In the genomic region with DNA sequence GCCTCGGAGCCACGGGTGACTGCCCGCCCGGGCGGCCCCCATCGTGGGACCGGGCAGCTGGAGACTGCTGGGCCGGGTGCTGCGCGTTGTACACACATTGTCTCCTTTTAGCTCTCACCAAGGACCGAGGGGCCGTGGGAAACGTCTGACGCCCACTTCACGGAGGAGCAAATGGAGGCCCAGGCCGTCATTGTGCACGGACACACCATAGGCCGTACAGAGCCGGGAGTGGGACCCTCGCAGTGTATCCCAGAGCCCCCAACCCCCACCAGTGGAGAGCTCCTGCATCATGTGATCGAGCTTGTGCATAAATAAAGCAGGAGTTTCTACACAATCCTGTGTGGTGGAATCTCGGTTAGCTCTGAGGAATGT, we compare ENCODE assay signal across 8 cellular contexts. TPM values are rescaled to one million over a fixed set of nuclear protein-coding genes. Genes with fewer than 3 reads are reported as not detected.
DNase-seq lines count a peak whose midpoint lies in the region; ATAC-seq and TF ChIP-seq lines count a peak whose summit lies in the region.

No MANE protein-coding gene starts in this region.

- H3K4me3 ChIP-seq in OCI-LY1 (ENCODE audit: low read depth, low read length, poor library complexity, severe bottlenecking) (peak overlapping the region; percentile 64), colonic mucosa (peak overlapping the region; percentile 82), upper lobe of left lung (peak overlapping the region; percentile 55 to 100 (median 98))

- TF ChIP-seq CTCF in OCI-LY1 (IDR thresholded peaks at IDR 0.05; ENCODE audit: low read length) (no peak), colonic mucosa (IDR thresholded peaks at IDR 0.05) (no peak), mesothelial cell of epicardium (IDR thresholded peaks at IDR 0.05; ENCODE audit: unreplicated experiment) (no peak), upper lobe of left lung (IDR thresholded peaks at IDR 0.05) (no peak)

- no peaks in the 10 kb centered on the region for H3K9me3 Mint-ChIP-seq in activated T-cell treated with anti-CD3 and anti-CD28 coated beads, Interleukin-2, amount 50 U/mL, for 24 hours
- H3K9me3 Mint-ChIP-seq in mesothelial cell of epicardium, result no peaks in the 10 kb centered on the region

- H4K20me1 ChIP-seq in OCI-LY1 (ENCODE audit: insufficient read depth, low read length), result no peaks in the 10 kb centered on the region

- H3K9ac ChIP-seq in OCI-LY1 (ENCODE audit: low read length) (peak overlapping the region; percentile 63), colonic mucosa (ENCODE audit: low read depth in 2 of 2, low read length in 2 of 2) (peak overlapping the region; percentile 67 to 87)

- peak overlapping the region; percentile 74 for H3K4me2 ChIP-seq in OCI-LY1 (ENCODE audit: low read length)

- no peaks in the 10 kb centered on the region for H3K9me3 ChIP-seq in OCI-LY1 (ENCODE audit: low read length)
- H3K9me3 ChIP-seq in colonic mucosa, result no peaks in the 10 kb centered on the region
- no peaks in the 10 kb centered on the region for H3K9me3 ChIP-seq in upper lobe of left lung

- peaks cover 15% of the 10 kb centered on the region for H3K4me1 Mint-ChIP-seq in activated T-cell treated with anti-CD3 and anti-CD28 coated beads, Interleukin-2, amount 50 U/mL, for 24 hours (ENCODE audit: low read depth)
- H3K4me1 Mint-ChIP-seq in mesothelial cell of epicardium, result peaks cover 8% of the 10 kb centered on the region

- intact Hi-C loops in colonic mucosa (cut with DNase I), result no loop called here

- ATAC-seq in upper lobe of left lung (ENCODE audit: low FRiP score in 2 of 2), result no peak

- H3K27ac ChIP-seq in OCI-LY1 (ENCODE audit: low read depth, low read length, poor library complexity, severe bottlenecking), result no peak overlapping the region
- no peak overlapping the region for H3K27ac ChIP-seq in colonic mucosa
- H3K27ac ChIP-seq in upper lobe of left lung, result peak overlapping the region; percentile 55 to 92 (median 80)

- H2AFZ ChIP-seq in OCI-LY1 (ENCODE audit: low read length), result no peak overlapping the region

- peak overlapping the region; percentile 79 for H3K4me3 Mint-ChIP-seq in activated T-cell treated with anti-CD3 and anti-CD28 coated beads, Interleukin-2, amount 50 U/mL, for 24 hours
- H3K4me3 Mint-ChIP-seq in mesothelial cell of epicardium, result peak overlapping the region; percentile 74

- H3K27me3 ChIP-seq in OCI-LY1 (ENCODE audit: insufficient read depth, low read length) (no peaks in the 10 kb centered on the region), colonic mucosa (no peaks in the 10 kb centered on the region), upper lobe of left lung (no peaks in the 10 kb centered on the region)

- H3F3A ChIP-seq in OCI-LY1 (ENCODE audit: insufficient read depth, low read length), result no peaks in the 10 kb centered on the region

- peaks cover 32% of the 10 kb centered on the region for H3K4me1 ChIP-seq in OCI-LY1 (ENCODE audit: insufficient read depth, low read length, severe bottlenecking)
- no peaks in the 10 kb centered on the region for H3K4me1 ChIP-seq in colonic mucosa
- H3K4me1 ChIP-seq in upper lobe of left lung, result peaks cover 11 to 19% (median 12%) of the 10 kb centered on the region in 4 donors

- H3K79me2 ChIP-seq in OCI-LY1 (ENCODE audit: insufficient read depth, low read length), result no peaks in the 10 kb centered on the region

- 2 to 5% methylated on average over 9 to 11 of the region's 22 CpGs for WGBS in upper lobe of left lung, 2 donors

- no peak for TF ChIP-seq POLR2A in upper lobe of left lung (IDR thresholded peaks at IDR 0.05)

- no peaks in the 10 kb centered on the region for H3K9me2 ChIP-seq in OCI-LY1 (ENCODE audit: low read depth, low read length)

- peaks cover 13% of the 10 kb centered on the region for H3K36me3 Mint-ChIP-seq in activated T-cell treated with anti-CD3 and anti-CD28 coated beads, Interleukin-2, amount 50 U/mL, for 24 hours (ENCODE audit: low read depth)
- peaks cover 6% of the 10 kb centered on the region for H3K36me3 Mint-ChIP-seq in mesothelial cell of epicardium

- H3K36me3 ChIP-seq in OCI-LY1 (ENCODE audit: insufficient read depth, low read length), result peaks cover 8% of the 10 kb centered on the region; the same call in 1 of the 2 replicates
- no peaks in the 10 kb centered on the region for H3K36me3 ChIP-seq in colonic mucosa
- H3K36me3 ChIP-seq in upper lobe of left lung, result peaks cover 0 to 17% (median 8%) of the 10 kb centered on the region in 4 donors

- H3K27me3 Mint-ChIP-seq in activated T-cell treated with anti-CD3 and anti-CD28 coated beads, Interleukin-2, amount 50 U/mL, for 24 hours, result no peaks in the 10 kb centered on the region
- H3K27me3 Mint-ChIP-seq in mesothelial cell of epicardium (ENCODE audit: low read depth), result no peaks in the 10 kb centered on the region

- peak overlapping the region; percentile 71 for H3K27ac Mint-ChIP-seq in activated T-cell treated with anti-CD3 and anti-CD28 coated beads, Interleukin-2, amount 50 U/mL, for 24 hours
- H3K27ac Mint-ChIP-seq in mesothelial cell of epicardium, result no peak overlapping the region

- TF ChIP-seq EP300 in upper lobe of left lung (IDR thresholded peaks at IDR 0.05), result no peak

- DNase-seq in activated T-cell treated with anti-CD3 and anti-CD28 coated beads, Interleukin-2, amount 50 U/mL, for 24 hours, result peak; percentile 53
- DNase-seq in activated T-cell treated with anti-CD3 and anti-CD28 coated beads, Interleukin-2, amount 50 U/mL, for 1 hour, result no peak
- peak; percentile 40 for DNase-seq in colonic mucosa
- no peak for DNase-seq in mesothelial cell of epicardium (ENCODE audit: low spot score in 2 of 2, unreplicated experiment in 2 of 2)
- peak in 1 of 2 donors; percentile 24 for DNase-seq in upper lobe of left lung
- DNase-seq in DMS79 treated with DMSO at 0.1 percent for 48 hours (lab: John Stamatoyannopoulos, UW), result no peak
- no peak for DNase-seq in NK-92 (lab: John Stamatoyannopoulos, UW; ENCODE audit: unreplicated experiment)

RNA-seq across cellular contexts. Expression of gene DENND10, which starts 0.7 kb away (rescaled TPM):
- total RNA-seq in colonic mucosa (10 to 100 TPM; 23.3 to 42.7 TPM), mesothelial cell of epicardium (38.4 to 40.3 TPM (median 39.6 TPM) in 3 replicates), upper lobe of left lung (10 to 100 TPM; 17.8 to 53.5 (median 29.9) TPM)

RNA-seq across cellular contexts. Expression of gene EIF3A, which starts 24.0 kb away (rescaled TPM):
- 100 to 1,000 TPM; 124 to 127 TPM for total RNA-seq in colonic mucosa
- 145 to 148 TPM (median 145 TPM) in 3 replicates for total RNA-seq in mesothelial cell of epicardium
- 100 to 1,000 TPM in 4 of 6 donors, 10 to 100 TPM in 2; 90.2 to 138 (median 107) TPM for total RNA-seq in upper lobe of left lung

Comparison
In these comparisons a context has a peak if more than half of its experiments do, and no peak if none do; other contexts are left out.
1. DNase-seq: peak in activated T-cell treated with anti-CD3 and anti-CD28 coated beads, Interleukin-2, amount 50 U/mL, for 24 hours (single experiment) and colonic mucosa (single experiment); none in activated T-cell treated with anti-CD3 and anti-CD28 coated beads, Interleukin-2, amount 50 U/mL, for 1 hour (single experiment), mesothelial cell of epicardium (0 of 2), DMS79 treated with DMSO at 0.1 percent for 48 hours (single experiment) and NK-92 (single experiment).
2. H3K27ac ChIP-seq: peak in upper lobe of left lung (4 of 4); none in OCI-LY1 (single experiment) and colonic mucosa (single experiment).
3. Peak in every context shown above with its lines, with median percentiles within 50 percentile points of each other: H3K4me3 ChIP-seq.